1 cellular context compared by ENCODE assay signal in the genomic region with DNA sequence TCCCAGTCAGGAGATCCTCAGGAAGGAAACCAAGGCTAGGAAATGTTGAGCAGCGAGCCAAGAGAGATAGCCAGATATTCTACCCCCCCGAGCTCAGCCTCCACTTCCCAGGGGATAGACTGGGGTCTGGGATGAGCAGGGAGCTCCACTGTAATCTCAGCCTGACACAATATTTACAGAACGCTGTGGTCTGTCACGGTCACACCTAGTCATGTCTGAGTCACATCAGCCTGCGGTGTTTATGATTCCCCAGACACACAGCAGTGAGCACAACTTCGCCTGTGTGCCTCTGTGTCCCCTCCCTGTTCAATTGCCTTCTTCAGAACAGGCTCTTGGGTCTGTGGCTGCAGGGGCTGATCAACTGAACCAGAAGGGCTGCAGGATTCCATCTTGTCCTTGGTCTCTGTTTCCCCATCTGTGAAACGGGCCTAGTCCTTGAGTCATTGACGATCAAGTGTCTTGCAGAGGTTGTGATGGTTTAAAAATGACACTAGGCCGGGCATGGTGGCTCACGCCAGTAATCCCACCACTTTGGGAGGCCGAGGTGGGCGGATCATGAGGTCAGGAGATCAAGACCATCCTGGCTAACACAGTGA.
TF ChIP-seq lines count a peak whose summit lies in the region.

No MANE protein-coding gene starts in this region.

TF ChIP-seq in GM12878, 131 proteins besides CTCF, POLR2A, EP300 and RAD21:
- TF ChIP-seq EZH2 (IDR thresholded peaks at IDR 0.05; ENCODE audit: borderline replicate concordance, control insufficient read depth, low read depth, low read length) (no peak), PAX5 (IDR thresholded peaks at IDR 0.05; ENCODE audit: borderline replicate concordance, low read depth, low read length) (no peak), RELB (IDR thresholded peaks at IDR 0.05; ENCODE audit: low read depth) (no peak), GATAD2B (conservative IDR thresholded peaks at IDR 0.05; ENCODE audit: low read depth) (no peak), RELA (IDR thresholded peaks at IDR 0.05; ENCODE audit: borderline replicate concordance, partially characterized antibody) (no peak), TCF7 (IDR thresholded peaks at IDR 0.05; ENCODE audit: borderline replicate concordance) (no peak), GABPA (IDR thresholded peaks at IDR 0.05; ENCODE audit: low read depth) (no peak), PAX8 (IDR thresholded peaks at IDR 0.05) (no peak), KAT2A (conservative IDR thresholded peaks at IDR 0.05; ENCODE audit: control insufficient read depth, low read depth, low read length) (no peak), CHD2 (IDR thresholded peaks at IDR 0.05; ENCODE audit: borderline replicate concordance, low read depth, low read length) (no peak), BACH1 (IDR thresholded peaks at IDR 0.05; ENCODE audit: borderline replicate concordance) (no peak), ZSCAN29 (IDR thresholded peaks at IDR 0.05) (no peak), MEF2A (IDR thresholded peaks at IDR 0.05; ENCODE audit: insufficient read depth, low read depth, low read length) (no peak), SIX5 (IDR thresholded peaks at IDR 0.05; ENCODE audit: low read depth, low read length, severe bottlenecking) (no peak), ZZZ3 (IDR thresholded peaks at IDR 0.05; ENCODE audit: control insufficient read depth, insufficient read length, low read depth) (no peak), RBBP5 (conservative IDR thresholded peaks at IDR 0.05) (no peak)
- TF ChIP-seq, protein P1, sequence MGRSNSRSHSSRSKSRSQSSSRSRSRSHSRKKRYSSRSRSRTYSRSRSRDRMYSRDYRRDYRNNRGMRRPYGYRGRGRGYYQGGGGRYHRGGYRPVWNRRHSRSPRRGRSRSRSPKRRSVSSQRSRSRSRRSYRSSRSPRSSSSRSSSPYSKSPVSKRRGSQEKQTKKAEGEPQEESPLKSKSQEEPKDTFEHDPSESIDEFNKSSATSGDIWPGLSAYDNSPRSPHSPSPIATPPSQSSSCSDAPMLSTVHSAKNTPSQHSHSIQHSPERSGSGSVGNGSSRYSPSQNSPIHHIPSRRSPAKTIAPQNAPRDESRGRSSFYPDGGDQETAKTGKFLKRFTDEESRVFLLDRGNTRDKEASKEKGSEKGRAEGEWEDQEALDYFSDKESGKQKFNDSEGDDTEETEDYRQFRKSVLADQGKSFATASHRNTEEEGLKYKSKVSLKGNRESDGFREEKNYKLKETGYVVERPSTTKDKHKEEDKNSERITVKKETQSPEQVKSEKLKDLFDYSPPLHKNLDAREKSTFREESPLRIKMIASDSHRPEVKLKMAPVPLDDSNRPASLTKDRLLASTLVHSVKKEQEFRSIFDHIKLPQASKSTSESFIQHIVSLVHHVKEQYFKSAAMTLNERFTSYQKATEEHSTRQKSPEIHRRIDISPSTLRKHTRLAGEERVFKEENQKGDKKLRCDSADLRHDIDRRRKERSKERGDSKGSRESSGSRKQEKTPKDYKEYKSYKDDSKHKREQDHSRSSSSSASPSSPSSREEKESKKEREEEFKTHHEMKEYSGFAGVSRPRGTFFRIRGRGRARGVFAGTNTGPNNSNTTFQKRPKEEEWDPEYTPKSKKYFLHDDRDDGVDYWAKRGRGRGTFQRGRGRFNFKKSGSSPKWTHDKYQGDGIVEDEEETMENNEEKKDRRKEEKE (IDR thresholded peaks at IDR 0.05) = no peak
- TF ChIP-seq, protein P2, sequence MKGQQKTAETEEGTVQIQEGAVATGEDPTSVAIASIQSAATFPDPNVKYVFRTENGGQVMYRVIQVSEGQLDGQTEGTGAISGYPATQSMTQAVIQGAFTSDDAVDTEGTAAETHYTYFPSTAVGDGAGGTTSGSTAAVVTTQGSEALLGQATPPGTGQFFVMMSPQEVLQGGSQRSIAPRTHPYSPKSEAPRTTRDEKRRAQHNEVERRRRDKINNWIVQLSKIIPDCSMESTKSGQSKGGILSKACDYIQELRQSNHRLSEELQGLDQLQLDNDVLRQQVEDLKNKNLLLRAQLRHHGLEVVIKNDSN (IDR thresholded peaks at IDR 0.05; ENCODE audit: borderline replicate concordance, extremely low read length, insufficient read depth, low read depth, low read length) = no peak
